1 cellular context compared by ENCODE assay signal in the genomic region with DNA sequence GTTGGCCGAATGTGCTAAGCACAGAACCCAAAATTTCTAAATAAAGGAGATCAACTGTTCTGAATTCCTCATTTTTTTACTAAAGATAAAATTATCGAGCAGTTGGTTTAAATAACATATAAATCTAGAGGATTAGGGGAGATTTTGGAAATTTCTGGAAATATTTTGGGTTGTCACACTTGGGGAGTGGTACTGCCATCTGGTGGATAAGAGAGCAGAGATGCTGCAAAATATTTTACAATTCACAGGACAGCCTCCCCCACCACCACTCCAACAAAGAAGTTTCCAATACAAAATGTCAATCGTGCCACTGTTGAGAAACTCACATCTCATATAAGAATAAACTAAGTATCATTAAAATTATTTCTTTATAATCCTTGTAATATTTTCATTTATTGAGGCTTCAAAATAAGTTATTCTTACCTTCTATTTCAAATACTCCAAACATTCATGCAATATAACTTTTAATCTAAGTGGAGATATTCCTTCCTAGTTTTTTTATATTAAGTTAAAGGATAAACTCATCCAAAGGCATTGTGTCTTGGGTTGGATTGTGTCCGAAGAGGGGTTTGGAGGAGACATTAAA.
TF ChIP-seq lines count a peak whose summit lies in the region.

No MANE protein-coding gene starts in this region.

TF ChIP-seq in SK-N-SH treated with all-trans-retinoic acid at 6 μM for 48 hours, 23 proteins besides CTCF, POLR2A, EP300 and RAD21 (continued from another document):
- no peak for TF ChIP-seq TSHZ2 (CRISPR knock-in tag; IDR thresholded peaks at IDR 0.05)
- TF ChIP-seq BACH2 (CRISPR knock-in tag; IDR thresholded peaks at IDR 0.05; ENCODE audit: borderline replicate concordance): no peak
- TF ChIP-seq POU6F1 (CRISPR knock-in tag; IDR thresholded peaks at IDR 0.05; ENCODE audit: borderline replicate concordance, low read depth): no peak
- TF ChIP-seq OSR1 (CRISPR knock-in tag; IDR thresholded peaks at IDR 0.05): no peak
